In genomic region chr1:94694234-94694915, GRCh38 we compare ENCODE assay signal across 1 cellular context.
TF ChIP-seq lines count a peak whose summit lies in the region.

No MANE protein-coding gene starts in this region.

TF ChIP-seq in IMR-90, 13 proteins besides CTCF, POLR2A, EP300 and RAD21:
- TF ChIP-seq MXI1 (IDR thresholded peaks at IDR 0.05; ENCODE audit: borderline replicate concordance, low read depth, low read length) = no peak
- no peak for TF ChIP-seq RFX5 (IDR thresholded peaks at IDR 0.05; ENCODE audit: low read depth, low read length)
- no peak for TF ChIP-seq BHLHE40 (IDR thresholded peaks at IDR 0.05; ENCODE audit: low read depth, low read length)
- TF ChIP-seq CEBPB (IDR thresholded peaks at IDR 0.05; ENCODE audit: low read depth, low read length) = no peak
